In the genomic region with DNA sequence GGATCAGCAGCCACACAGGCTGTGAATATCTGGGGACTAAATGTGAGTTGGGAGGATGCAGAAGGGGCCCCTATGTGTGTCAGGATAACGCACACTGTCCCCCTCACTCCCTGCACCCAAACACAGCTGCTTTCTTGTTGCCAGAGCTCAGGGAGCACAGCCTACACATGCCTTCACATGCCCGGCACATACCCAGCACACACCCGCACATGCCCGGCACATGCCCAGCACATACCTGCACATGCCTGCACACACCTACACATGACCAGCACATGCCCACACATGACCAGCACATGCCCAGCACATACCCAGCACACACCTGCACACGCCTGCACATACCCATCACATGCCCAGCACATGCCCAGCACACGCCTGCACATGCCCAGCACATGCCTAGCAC, we compare ENCODE assay signal across 1 cellular context.
TF ChIP-seq lines count a peak whose summit lies in the region.

No MANE protein-coding gene starts in this region.

TF ChIP-seq in endothelial cell of umbilical vein, 7 proteins besides CTCF, POLR2A, EP300 and RAD21:
- TF ChIP-seq, protein P1, sequence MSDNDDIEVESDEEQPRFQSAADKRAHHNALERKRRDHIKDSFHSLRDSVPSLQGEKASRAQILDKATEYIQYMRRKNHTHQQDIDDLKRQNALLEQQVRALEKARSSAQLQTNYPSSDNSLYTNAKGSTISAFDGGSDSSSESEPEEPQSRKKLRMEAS (IDR thresholded peaks at IDR 0.05; ENCODE audit: insufficient read depth, insufficient read length), result peak; percentile 12
- no peak for TF ChIP-seq JUN (IDR thresholded peaks at IDR 0.05; ENCODE audit: borderline replicate concordance, insufficient read depth, insufficient read length, low read depth)
